13 cellular contexts compared by ENCODE assay signal in genomic region chr1:172145656-172146055, GRCh38.
A peak's percentile ranks its signal among the peaks of the same experiment; 100 is the strongest.
DNase-seq lines count a peak whose midpoint lies in the region; ATAC-seq and TF ChIP-seq lines count a peak whose summit lies in the region.
"Had no signal": no experiment of that assay in that cellular context is flagged by ENCODE, and none has a peak within 500 bp of the region (broad histone marks: within the 10 kb centered on the region; RNA-seq: fewer than 3 reads in every experiment).

No MANE protein-coding gene starts in this region.

- no peak overlapping the region for H4K91ac ChIP-seq in trophoblast cell (ENCODE audit: low read depth, low read length)

- H2BK120ac ChIP-seq in trophoblast cell (ENCODE audit: insufficient read depth, low read length, poor library complexity): peak overlapping the region; percentile 57

- no peak for DNase-seq in A673 (ENCODE audit: low spot score)
- no peak for DNase-seq in SK-N-SH
- no peak for DNase-seq in foreskin fibroblast
- no peak for DNase-seq in trophoblast cell
- DNase-seq in activated CD4-positive, CD25-positive, alpha-beta regulatory T cell (lab: John Stamatoyannopoulos, UW): no peak
- no peak for DNase-seq in amniotic stem cell (lab: John Stamatoyannopoulos, UW)
- no peak for DNase-seq in anterior cingulate cortex (lab: John Stamatoyannopoulos, UW)
- DNase-seq: activated CD4-positive, alpha-beta T cell treated with anti-CD3 and anti-CD28 coated beads for 4 hours; NCI-H2029 treated with DMSO at 0.1 percent for 48 hours; PC-9 had no signal

- CTCF ChIA-PET in A673 (lab: Charles Lee): interaction anchor here (0.6 kb wide), 1 partner anchor 298 kb away, joined by 11 read pairs; no protein-coding TSS in a partner anchor
- CTCF ChIA-PET in SK-N-SH (lab: Yijun Ruan, JAX): interaction anchor here (0.9 to 2.0 kb wide), 3 partner anchors 49 to 254 kb away, joined by 3 to 8 read pairs (median 6); no protein-coding TSS in a partner anchor

- peak overlapping the region; percentile 60 for H2AFZ ChIP-seq in SK-N-SH (ENCODE audit: low read depth)
- no peak overlapping the region for H2AFZ ChIP-seq in trophoblast cell (ENCODE audit: insufficient read depth, low read length, poor library complexity)
- H2AFZ ChIP-seq: PC-9 had no signal

- no peak overlapping the region for H3K18ac ChIP-seq in trophoblast cell (ENCODE audit: low read length)

- H3K79me2 ChIP-seq in SK-N-SH (ENCODE audit: insufficient read depth) (peaks cover 38% of the 10 kb centered on the region), trophoblast cell (ENCODE audit: control insufficient read depth, insufficient read depth, low read length, poor library complexity) (peaks cover 3% of the 10 kb centered on the region)

- no peaks in the 10 kb centered on the region for H3K9me2 ChIP-seq in SK-N-SH

- H2AK5ac ChIP-seq in trophoblast cell (ENCODE audit: low read length): no peak overlapping the region

- H3K4me2 ChIP-seq in SK-N-SH (peak overlapping the region; percentile 70), trophoblast cell (ENCODE audit: low read length) (no peak overlapping the region)
- H3K4me2 ChIP-seq: PC-9 had no signal

- no peak overlapping the region for H4K12ac ChIP-seq in trophoblast cell (ENCODE audit: low read depth, low read length)

- TF ChIP-seq CTCF in A673 (conservative IDR thresholded peaks at IDR 0.05; ENCODE audit: low read depth, low read length) (no peak), SK-N-SH (IDR thresholded peaks at IDR 0.05) (no peak), foreskin fibroblast (IDR thresholded peaks at IDR 0.05; ENCODE audit: low read depth, low read length) (no peak)

- H3K27ac ChIP-seq in A673 (ENCODE audit: low read depth, low read length, poor library complexity, severe bottlenecking) (peak overlapping the region; percentile 93), SK-N-SH (ENCODE audit: low read depth in 2 of 2, low read length in 1 of 2) (peak overlapping the region; percentile 97 to 99), trophoblast cell (ENCODE audit: low read depth, low read length) (peak overlapping the region; percentile 36)
- H3K27ac ChIP-seq: neutrophil, PC-9 had no signal

- no peak for TF ChIP-seq EP300 in SK-N-SH (IDR thresholded peaks at IDR 0.05; ENCODE audit: borderline replicate concordance in 1 of 2, low read depth in 1 of 2, low read length in 1 of 2)

- H3K27me3 ChIP-seq in A673 (replicated peaks; ENCODE audit: insufficient read depth, low read depth, low read length, poor library complexity) (no peaks in the 10 kb centered on the region), SK-N-SH (ENCODE audit: insufficient read depth) (no peaks in the 10 kb centered on the region), trophoblast cell (ENCODE audit: insufficient read depth, low read length) (no peaks in the 10 kb centered on the region)
- H3K27me3 ChIP-seq: BLaER1 treated with 17β-estradiol and CSF1 and Interleukin-3, amounts not matched to agents 10 nM and 100 nM; neutrophil had no signal

- POLR2A ChIA-PET in A673 (lab: Charles Lee; ENCODE audit: low non-redundant PET) (interaction anchor here (0.6 to 0.7 kb wide), 2 partner anchors 101 to 191 kb away, joined by 5 read pairs; no protein-coding TSS in a partner anchor), SK-N-SH (lab: Yijun Ruan, JAX) (interaction anchor here (1.4 kb wide), 1 partner anchor 213 kb away, joined by 9 read pairs; no protein-coding TSS in a partner anchor)

- TSS peak; percentile 86 for BruUV-seq in A673 (replicated peaks; lab: Mats Ljungman, UMichigan)

- no peak overlapping the region for H3K14ac ChIP-seq in trophoblast cell (ENCODE audit: low read length)

- TF ChIP-seq RAD21 in SK-N-SH (IDR thresholded peaks at IDR 0.05; ENCODE audit: low read length): no peak

- no peaks in the 10 kb centered on the region for H3K9me3 ChIP-seq in A673 (ENCODE audit: low read depth, low read length, poor library complexity, severe bottlenecking)
- H3K9me3 ChIP-seq in SK-N-SH: no peaks in the 10 kb centered on the region
- no peaks in the 10 kb centered on the region for H3K9me3 ChIP-seq in trophoblast cell (ENCODE audit: insufficient read depth, low read depth, low read length)
- H3K9me3 ChIP-seq: BLaER1 treated with 17β-estradiol and CSF1 and Interleukin-3, amounts not matched to agents 10 nM and 100 nM; neutrophil had no signal

- 11% methylated on average over 6 of the region's 6 CpGs for WGBS in SK-N-SH (ENCODE audit: low lambda C conversion rate)
- WGBS in trophoblast cell (ENCODE audit: extremely low coverage, insufficient coverage, insufficient read length): no CpG with 5 or more reads among the region's 6 CpGs

- peak overlapping the region; percentile 85 for H3K9ac ChIP-seq in SK-N-SH
- no peak overlapping the region for H3K9ac ChIP-seq in trophoblast cell (ENCODE audit: low read length)
- H3K9ac ChIP-seq: BLaER1 treated with 17β-estradiol and CSF1 and Interleukin-3, amounts not matched to agents 10 nM and 100 nM had no signal

- H3K23ac ChIP-seq in trophoblast cell (ENCODE audit: low read length): no peak overlapping the region

- no peaks in the 10 kb centered on the region; the same call in 1 of the 2 replicates for H4K20me1 ChIP-seq in SK-N-SH (ENCODE audit: insufficient read depth)
- H4K20me1 ChIP-seq: BLaER1 treated with 17β-estradiol and CSF1 and Interleukin-3, amounts not matched to agents 10 nM and 100 nM had no signal

- ATAC-seq in HG03095 (IDR thresholded peaks at IDR 0.05; ENCODE audit: unreplicated experiment): no peak

- no peak overlapping the region for H3K4ac ChIP-seq in trophoblast cell (ENCODE audit: low read depth, low read length)

- H2BK12ac ChIP-seq in trophoblast cell (ENCODE audit: low read length): no peak overlapping the region

- no peak overlapping the region for H2BK5ac ChIP-seq in trophoblast cell (ENCODE audit: low read depth, low read length, poor library complexity)

- H4K8ac ChIP-seq in trophoblast cell (ENCODE audit: low read depth, low read length): no peak overlapping the region

- peaks cover 11% of the 10 kb centered on the region for H3K36me3 ChIP-seq in A673 (ENCODE audit: insufficient read depth, low read length, poor library complexity, severe bottlenecking)
- H3K36me3 ChIP-seq in SK-N-SH (replicated peaks in 1 of 2; ENCODE audit: control insufficient read depth in 1 of 2, insufficient read depth in 2 of 2, low read length in 1 of 2): peaks cover 18 to 26% of the 10 kb centered on the region in 2 experiments
- no peaks in the 10 kb centered on the region for H3K36me3 ChIP-seq in trophoblast cell (ENCODE audit: control insufficient read depth in 1 of 2, insufficient read depth in 2 of 2, low read length in 2 of 2)
- H3K36me3 ChIP-seq: BLaER1 treated with 17β-estradiol and CSF1 and Interleukin-3, amounts not matched to agents 10 nM and 100 nM; neutrophil had no signal

- H3K79me1 ChIP-seq in trophoblast cell (ENCODE audit: low read length): peaks cover 6% of the 10 kb centered on the region

- peaks cover 50% of the 10 kb centered on the region for H3F3A ChIP-seq in SK-N-SH (replicated peaks; ENCODE audit: insufficient read depth)

- intact Hi-C loops in A673 (cut with micrococcal nuclease; ENCODE audit: unreplicated experiment): loop anchor here (2.0 kb wide), 3 partner anchors 37 to 253 kb away; no protein-coding TSS in a partner anchor

- H3K4me1 ChIP-seq in A673 (ENCODE audit: insufficient read depth, low read length, poor library complexity, severe bottlenecking) (peaks cover 71% of the 10 kb centered on the region), SK-N-SH (ENCODE audit: control insufficient read depth in 1 of 2, insufficient read depth in 2 of 2, low read depth in 1 of 2, low read length in 1 of 2) (peaks cover 26 to 38% of the 10 kb centered on the region in 2 experiments; a peak in 3 of 4 replicates), trophoblast cell (ENCODE audit: control insufficient read depth in 1 of 2, insufficient read depth in 2 of 2, low read length in 2 of 2) (peaks cover 6 to 11% of the 10 kb centered on the region in 2 experiments)

- H3K4me3 ChIP-seq in A673 (ENCODE audit: low read depth, low read length, poor library complexity, severe bottlenecking) (peak overlapping the region; percentile 65), SK-N-SH (ENCODE audit: low read depth in 2 of 2, low read length in 1 of 2) (peak overlapping the region; percentile 74 to 93; a peak in 3 of 4 replicates), foreskin fibroblast (ENCODE audit: low read depth in 1 of 2, low read length in 2 of 2) (peak overlapping the region; percentile 69 to 87), trophoblast cell (ENCODE audit: low read depth, low read length) (no peak overlapping the region)
- H3K4me3 ChIP-seq: BLaER1 treated with 17β-estradiol and CSF1 and Interleukin-3, amounts not matched to agents 10 nM and 100 nM; PC-9 had no signal

TF ChIP-seq in SK-N-SH, 30 proteins besides CTCF, POLR2A, EP300 and RAD21:
- no peak for TF ChIP-seq USF1 (IDR thresholded peaks at IDR 0.05; ENCODE audit: borderline replicate concordance, low read depth)
- no peak for TF ChIP-seq EZH2phosphoT487 (IDR thresholded peaks at IDR 0.05; ENCODE audit: borderline replicate concordance, low read depth)
- no peak for TF ChIP-seq POLR2AphosphoS5 (IDR thresholded peaks at IDR 0.05; ENCODE audit: low read depth, low read length)
- no peak for TF ChIP-seq TAF1 (IDR thresholded peaks at IDR 0.05; ENCODE audit: borderline replicate concordance, low read depth, low read length)
- no peak for TF ChIP-seq TCF12 (IDR thresholded peaks at IDR 0.05)

Comparison
In these comparisons a context has a peak if more than half of its experiments do, and no peak if none do; other contexts are left out.
1. H3K27ac ChIP-seq: peak in every context shown above with its lines; median percentile 98 in SK-N-SH; 93 in A673; 36 in trophoblast cell.